In the genomic region with DNA sequence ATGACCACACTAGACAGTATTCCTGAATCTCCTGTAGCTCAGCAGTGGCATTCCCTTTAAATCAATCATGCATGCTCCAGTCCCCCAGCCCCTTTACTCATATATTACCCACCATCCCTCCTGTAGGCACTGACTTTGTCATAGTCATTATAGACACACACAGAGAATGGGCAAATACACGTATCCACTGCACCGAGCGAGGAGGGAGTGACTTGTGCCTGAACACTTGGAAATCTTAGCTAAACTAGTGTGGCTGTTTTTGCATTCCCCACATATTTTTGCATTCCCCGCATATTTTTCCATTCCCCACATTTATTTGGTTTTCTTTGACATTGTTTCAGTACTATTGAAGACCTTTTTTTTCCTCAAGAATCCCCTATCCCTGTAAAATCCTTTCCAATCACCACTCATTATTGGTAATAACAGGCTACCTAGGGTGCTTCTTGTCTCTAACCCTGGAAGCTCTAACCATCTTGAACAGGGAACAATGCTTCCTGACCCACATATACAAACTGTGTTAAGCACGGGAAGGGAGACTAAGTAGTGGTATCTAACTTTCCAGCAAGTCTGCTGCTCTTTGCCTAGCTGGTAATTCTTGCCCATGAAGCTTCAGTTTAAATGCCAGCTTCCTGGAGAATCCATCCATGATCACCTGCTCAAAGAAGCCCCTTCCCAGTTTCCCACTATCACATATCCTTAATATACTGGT, we compare ENCODE assay signal across 16 cellular contexts.
DNase-seq lines count a peak whose midpoint lies in the region; ATAC-seq and TF ChIP-seq lines count a peak whose summit lies in the region.
"Had no signal": no experiment of that assay in that cellular context is flagged by ENCODE, and none has a peak within 500 bp of the region (broad histone marks: within the 10 kb centered on the region; RNA-seq: fewer than 3 reads in every experiment).

No MANE protein-coding gene starts in this region.

- no peak overlapping the region for H2BK15ac ChIP-seq in neuronal stem cell (ENCODE audit: low read length)

- H3K9me2 ChIP-seq in PC-3 (replicated peaks; ENCODE audit: low read length): no peaks in the 10 kb centered on the region

- no peak overlapping the region for H2AK5ac ChIP-seq in neuronal stem cell (ENCODE audit: low read depth, low read length)

- no peaks in the 10 kb centered on the region for H3K27me3 ChIP-seq in PC-3 (ENCODE audit: low read length)
- H3K27me3 ChIP-seq in neuronal stem cell (ENCODE audit: control insufficient read depth in 3 of 3, insufficient read depth in 3 of 3, low read depth in 1 of 3, low read length in 3 of 3): no peaks in the 10 kb centered on the region
- no peaks in the 10 kb centered on the region for H3K27me3 ChIP-seq in vagina
- H3K27me3 ChIP-seq in stomach: no peaks in the 10 kb centered on the region
- H3K27me3 ChIP-seq: BLaER1 treated with 17β-estradiol and CSF1 and Interleukin-3, amounts not matched to agents 10 nM and 100 nM had no signal

- POLR2A ChIA-PET in PC-3 (lab: Charles Lee; ENCODE audit: unreplicated experiment): interaction anchor here (0.6 kb wide), 1 partner anchor 514 kb away, joined by 7 read pairs; no protein-coding TSS in a partner anchor

- H4K20me1 ChIP-seq in PC-3 (ENCODE audit: low read length): no peaks in the 10 kb centered on the region
- H4K20me1 ChIP-seq: BLaER1 treated with 17β-estradiol and CSF1 and Interleukin-3, amounts not matched to agents 10 nM and 100 nM had no signal

- ATAC-seq in PC-3: no peak
- no peak for ATAC-seq in mucosa of descending colon
- ATAC-seq: left colon, psoas muscle had no signal

- no TSS peak for BruUV-seq in PC-3 (replicated peaks; lab: Mats Ljungman, UMichigan)

- no peak overlapping the region for H3K4ac ChIP-seq in neuronal stem cell (ENCODE audit: low read length)

- H3K4me1 ChIP-seq in PC-3 (ENCODE audit: insufficient read depth, low read length) (peaks cover 14% of the 10 kb centered on the region), neuronal stem cell (ENCODE audit: control insufficient read depth in 2 of 2, insufficient read depth in 1 of 2, low read depth in 1 of 2, low read length in 2 of 2) (peaks cover 0 to 6% of the 10 kb centered on the region in 2 donors), vagina (no peaks in the 10 kb centered on the region), mucosa of descending colon (ENCODE audit: low read depth) (peaks cover 7% of the 10 kb centered on the region), stomach (no peaks in the 10 kb centered on the region)
- H3K4me1 ChIP-seq: BLaER1 treated with 17β-estradiol and CSF1 and Interleukin-3, amounts not matched to agents 10 nM and 100 nM; psoas muscle had no signal

- TF ChIP-seq CTCF in PC-3 (conservative IDR thresholded peaks at IDR 0.05; ENCODE audit: low read depth, low read length) (no peak), vagina (IDR thresholded peaks at IDR 0.05) (no peak), mucosa of descending colon (IDR thresholded peaks at IDR 0.05) (no peak), stomach (IDR thresholded peaks at IDR 0.05) (no peak)

- no peak overlapping the region for H3K14ac ChIP-seq in neuronal stem cell (ENCODE audit: low read length)

- no peak overlapping the region for H2BK120ac ChIP-seq in neuronal stem cell (ENCODE audit: low read depth, low read length)

- TF ChIP-seq POLR2A in vagina (IDR thresholded peaks at IDR 0.05) (no peak), stomach (IDR thresholded peaks at IDR 0.05) (no peak)

- no CpG with 5 or more reads among the region's 5 CpGs for WGBS in neuronal stem cell (ENCODE audit: extremely low coverage in 2 of 2, insufficient read length in 2 of 2, insufficient replicate concordance in 1 of 2), 2 donors
- 55 to 67% (median 57%) methylated on average over 5 of the region's 5 CpGs for WGBS in stomach, 5 donors

- no peaks in the 10 kb centered on the region for H3K79me2 ChIP-seq in PC-3 (ENCODE audit: low read length)

- H2BK5ac ChIP-seq in neuronal stem cell (ENCODE audit: low read length): no peak overlapping the region

- no peak overlapping the region for H3K4me2 ChIP-seq in PC-3 (ENCODE audit: low read length)
- no peak overlapping the region for H3K4me2 ChIP-seq in neuronal stem cell (ENCODE audit: insufficient read depth, low read length, poor library complexity, severe bottlenecking)
- H3K4me2 ChIP-seq: BLaER1 treated with 17β-estradiol and CSF1 and Interleukin-3, amounts not matched to agents 10 nM and 100 nM had no signal

- peak; percentile 69 for DNase-seq in EH (ENCODE audit: low read depth)
- DNase-seq in PC-3: peak; percentile 12
- peak; percentile 2 for DNase-seq in fibroblast of gingiva (ENCODE audit: low read depth)
- no peak for DNase-seq in neuronal stem cell (ENCODE audit: low spot score)
- no peak for DNase-seq in vagina (ENCODE audit: extremely low spot score in 2 of 2)
- no peak for DNase-seq in mucosa of descending colon
- DNase-seq in stomach: no peak
- DNase-seq in NCI-H1048 (lab: John Stamatoyannopoulos, UW): no peak
- DNase-seq: activated CD4-positive, alpha-beta memory T cell treated with anti-CD3 and anti-CD28 coated beads, Interleukin-2, amount 10 ng/mL, durations not matched to agents 7 days and 5 days; amygdala; left colon; NCI-H1930; NCI-H524; psoas muscle had no signal

- H3K27ac ChIP-seq in PC-3 (ENCODE audit: low read length): no peak overlapping the region
- H3K27ac ChIP-seq in neuronal stem cell (replicated peaks; ENCODE audit: low read length): no peak overlapping the region
- no peak overlapping the region for H3K27ac ChIP-seq in vagina
- H3K27ac ChIP-seq in stomach: no peak overlapping the region
- H3K27ac ChIP-seq: BLaER1 treated with 17β-estradiol and CSF1 and Interleukin-3, amounts not matched to agents 10 nM and 100 nM; coronary artery; psoas muscle had no signal

- H3K18ac ChIP-seq in neuronal stem cell (ENCODE audit: low read length): peak overlapping the region; percentile 53

- no peaks in the 10 kb centered on the region for H3K79me1 ChIP-seq in neuronal stem cell (ENCODE audit: low read depth, low read length)

- no peak overlapping the region for H3K9ac ChIP-seq in PC-3 (ENCODE audit: low read length)
- H3K9ac ChIP-seq in neuronal stem cell (ENCODE audit: low read depth, low read length, poor library complexity): no peak overlapping the region
- H3K9ac ChIP-seq: BLaER1 treated with 17β-estradiol and CSF1 and Interleukin-3, amounts not matched to agents 10 nM and 100 nM had no signal

- peaks cover 3% of the 10 kb centered on the region for H3F3A ChIP-seq in PC-3 (ENCODE audit: low read length, unreplicated experiment)

- CTCF ChIA-PET in PC-3 (lab: Charles Lee): interaction anchor here (0.6 kb wide), 1 partner anchor 126 kb away, joined by 3 read pairs; no protein-coding TSS in a partner anchor

- H3K9me3 ChIP-seq in PC-3 (ENCODE audit: low read length) (no peaks in the 10 kb centered on the region), neuronal stem cell (replicated peaks in 1 of 2; ENCODE audit: control insufficient read depth in 2 of 2, insufficient read depth in 1 of 2, low read depth in 1 of 2, low read length in 2 of 2) (peaks cover 0 to 2% of the 10 kb centered on the region in 2 donors), vagina (no peaks in the 10 kb centered on the region), mucosa of descending colon (no peaks in the 10 kb centered on the region), stomach (peaks cover 0 to 4% (median 1%) of the 10 kb centered on the region in 4 donors)
- H3K9me3 ChIP-seq: psoas muscle had no signal

- intact Hi-C loops in PC-3 (cut with micrococcal nuclease) (no loop called here), vagina (cut with DNase I) (no loop called here), mucosa of descending colon (cut with DNase I, micrococcal nuclease) (no loop called here), stomach (cut with DNase I; ENCODE audit: low total_unique reads) (no loop called here)

- H2BK12ac ChIP-seq in neuronal stem cell (ENCODE audit: low read length): no peak overlapping the region

- H4K91ac ChIP-seq in neuronal stem cell (ENCODE audit: low read depth, low read length, poor library complexity): no peak overlapping the region

- H3K4me3 ChIP-seq in PC-3 (ENCODE audit: low read length) (no peak overlapping the region), neuronal stem cell (ENCODE audit: low read length in 2 of 2) (no peak overlapping the region), vagina (no peak overlapping the region), mucosa of descending colon (no peak overlapping the region), stomach (no peak overlapping the region)
- H3K4me3 ChIP-seq: BLaER1 treated with 17β-estradiol and CSF1 and Interleukin-3, amounts not matched to agents 10 nM and 100 nM; coronary artery; psoas muscle had no signal

- H4K8ac ChIP-seq in neuronal stem cell (ENCODE audit: low read depth, low read length): no peak overlapping the region

- H3K23ac ChIP-seq in neuronal stem cell (ENCODE audit: low read depth, low read length, poor library complexity): no peak overlapping the region

- no peak for TF ChIP-seq EP300 in stomach (IDR thresholded peaks at IDR 0.05)

- no peak overlapping the region for H2AFZ ChIP-seq in PC-3 (ENCODE audit: low read length)
- H2AFZ ChIP-seq in neuronal stem cell (ENCODE audit: low read length): no peak overlapping the region

- H3K36me3 ChIP-seq in PC-3 (ENCODE audit: low read depth, low read length) (no peaks in the 10 kb centered on the region), neuronal stem cell (replicated peaks in 1 of 2; ENCODE audit: control insufficient read depth in 2 of 2, insufficient read depth in 2 of 2, low read length in 2 of 2) (no peaks in the 10 kb centered on the region), vagina (no peaks in the 10 kb centered on the region), mucosa of descending colon (ENCODE audit: low read depth) (no peaks in the 10 kb centered on the region), stomach (no peaks in the 10 kb centered on the region)
- H3K36me3 ChIP-seq: BLaER1 treated with 17β-estradiol and CSF1 and Interleukin-3, amounts not matched to agents 10 nM and 100 nM had no signal

Comparison
In these comparisons a context has a peak if more than half of its experiments do, and no peak if none do; other contexts are left out.
1. DNase-seq: peak in EH (single experiment), PC-3 (single experiment) and fibroblast of gingiva (single experiment); none in neuronal stem cell (single experiment), vagina (0 of 2), mucosa of descending colon (0 of 3), stomach (single experiment) and NCI-H1048 (single experiment).